Comparison of ENCODE assay signal across 14 cellular contexts in the genomic region with DNA sequence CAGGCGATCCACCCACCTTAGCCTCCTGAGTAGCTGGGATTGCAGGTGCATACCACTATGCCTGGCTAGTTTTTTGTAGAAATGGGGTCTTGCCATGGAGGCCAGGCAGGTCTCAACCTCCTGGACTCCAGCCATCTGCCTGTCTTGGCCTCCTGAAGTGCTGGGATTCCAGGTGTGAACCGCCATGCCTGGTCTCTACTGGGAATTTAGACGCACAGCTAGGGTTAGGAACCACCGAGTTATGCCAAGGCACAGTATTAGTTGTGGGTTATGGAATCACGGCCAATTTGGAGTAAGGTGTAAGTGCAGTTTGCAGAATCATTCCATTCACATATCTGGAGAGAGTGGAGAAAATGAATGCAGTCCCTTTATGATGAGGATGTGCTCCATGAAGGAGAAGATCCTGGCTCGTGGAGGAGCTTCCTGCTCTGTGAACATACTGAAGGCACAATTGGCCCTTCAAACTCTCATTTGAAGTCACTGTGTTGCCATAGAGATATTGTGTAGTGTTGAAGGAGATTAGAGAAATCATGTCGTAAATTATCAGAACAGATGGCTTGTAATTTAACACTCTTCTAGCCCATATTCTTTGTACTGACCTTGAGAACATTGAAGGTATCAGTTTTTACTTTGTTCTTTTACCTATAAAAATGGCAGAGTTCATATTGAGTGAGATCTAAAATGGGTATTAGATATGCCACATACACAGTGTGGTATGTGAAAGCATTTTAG. TPM values are rescaled to one million over a fixed set of nuclear protein-coding genes. Genes with fewer than 3 reads are reported as not detected.
DNase-seq lines count a peak whose midpoint lies in the region; ATAC-seq and TF ChIP-seq lines count a peak whose summit lies in the region.
"Had no signal": no experiment of that assay in that cellular context is flagged by ENCODE, and none has a peak within 500 bp of the region (broad histone marks: within the 10 kb centered on the region; RNA-seq: fewer than 3 reads in every experiment).

No MANE protein-coding gene starts in this region.

- no peaks in the 10 kb centered on the region for H3K27me3 ChIP-seq in mammary epithelial cell (ENCODE audit: insufficient read depth, low read length)
- H3K27me3 ChIP-seq in CD4-positive, alpha-beta memory T cell (ENCODE audit: insufficient read depth, low read length): no peaks in the 10 kb centered on the region
- H3K27me3 ChIP-seq: dorsolateral prefrontal cortex had no signal

- H3K9ac ChIP-seq in mammary epithelial cell (ENCODE audit: insufficient read depth, low read length): no peak overlapping the region

- peaks cover 12% of the 10 kb centered on the region for H3K9me3 ChIP-seq in mammary epithelial cell (replicated peaks; ENCODE audit: insufficient read depth, low read length)
- H3K9me3 ChIP-seq in CD4-positive, alpha-beta memory T cell (ENCODE audit: control insufficient read depth in 1 of 2, low read length in 2 of 2): peaks cover 0 to 2% of the 10 kb centered on the region in 2 donors
- H3K9me3 ChIP-seq: prostate gland had no signal

- in situ Hi-C loops in mammary epithelial cell (cut with MboI; ENCODE audit: low sequenced_read_pairs in 2 of 2): no loop called here

- intact Hi-C loops in MCF 10A (cut with micrococcal nuclease): no loop called here
- intact Hi-C loops in mammary epithelial cell (cut with micrococcal nuclease): no loop called here
- intact Hi-C loops in activated B cell treated with CpG ODN at 0.5 μM for 24 hours (cut with micrococcal nuclease): no loop called here
- intact Hi-C loops in CD4-positive, alpha-beta memory T cell (cut with micrococcal nuclease): no loop called here

- H3K4me3 ChIP-seq in mammary epithelial cell (replicated peaks in 1 of 3; ENCODE audit: insufficient read depth in 1 of 3, low read depth in 2 of 3, low read length in 3 of 3): no peak overlapping the region
- no peak overlapping the region for H3K4me3 ChIP-seq in CD4-positive, alpha-beta memory T cell (ENCODE audit: low read length in 2 of 2)
- H3K4me3 ChIP-seq: dorsolateral prefrontal cortex, prostate gland had no signal

- peak overlapping the region; percentile 50 for H3K27ac Mint-ChIP-seq in MCF 10A (ENCODE audit: low read depth, unreplicated experiment)
- H3K27ac Mint-ChIP-seq in activated B cell treated with CpG ODN at 0.5 μM for 24 hours: peak overlapping the region; percentile 38
- peak overlapping the region; percentile 32 for H3K27ac Mint-ChIP-seq in stimulated activated memory B cell treated with anti-CD40 and anti-IgM and Interleukin-4, amounts not matched to agents 10 μg/mL and 1 μg/mL and 100 μg/mL, for 72 hours
- no peak overlapping the region for H3K27ac Mint-ChIP-seq in CD4-positive, alpha-beta memory T cell
- H3K27ac Mint-ChIP-seq: activated T-cell treated with anti-CD3 and anti-CD28 coated beads, Interleukin-2, amount 50 U/mL, for 72 hours had no signal

- POLR2A ChIA-PET in MCF 10A (lab: Yijun Ruan, JAX): no interaction called here
- POLR2A ChIA-PET in activated B cell treated with CpG ODN at 0.5 μM for 24 hours (lab: Charles Lee): no interaction called here
- POLR2A ChIA-PET in CD4-positive, alpha-beta memory T cell (lab: Charles Lee; ENCODE audit: partially characterized antibody): no interaction called here

- H3K27me3 Mint-ChIP-seq in MCF 10A (ENCODE audit: insufficient read depth, unreplicated experiment) (no peaks in the 10 kb centered on the region), activated B cell treated with CpG ODN at 0.5 μM for 24 hours (no peaks in the 10 kb centered on the region)
- no peaks in the 10 kb centered on the region for H3K27me3 Mint-ChIP-seq in stimulated activated memory B cell treated with anti-CD40 and anti-IgM and Interleukin-4, amounts not matched to agents 10 μg/mL and 1 μg/mL and 100 μg/mL, for 72 hours
- peaks cover 0 to 7% of the 10 kb centered on the region in 2 donors for H3K27me3 Mint-ChIP-seq in CD4-positive, alpha-beta memory T cell

- BruUV-seq in MCF 10A (replicated peaks; lab: Mats Ljungman, UMichigan) (no TSS peak), mammary epithelial cell (replicated peaks; lab: Mats Ljungman, UMichigan) (no TSS peak)

- CTCF ChIA-PET in MCF 10A (lab: Yijun Ruan, JAX) (no interaction called here), mammary epithelial cell (lab: Charles Lee; ENCODE audit: low non-redundant PET) (no interaction called here), activated B cell treated with CpG ODN at 0.5 μM for 24 hours (lab: Charles Lee) (no interaction called here)
- CTCF ChIA-PET in CD4-positive, alpha-beta memory T cell (lab: Charles Lee; ENCODE audit: partially characterized antibody): no interaction called here

- H3K4me1 ChIP-seq in mammary epithelial cell (ENCODE audit: insufficient read depth, low read length): peaks cover 28% of the 10 kb centered on the region
- H3K4me1 ChIP-seq in CD4-positive, alpha-beta memory T cell (ENCODE audit: insufficient read depth, low read length): no peaks in the 10 kb centered on the region
- H3K4me1 ChIP-seq: prostate gland had no signal

- H3K4me3 Mint-ChIP-seq in MCF 10A (ENCODE audit: unreplicated experiment) (no peak overlapping the region), activated B cell treated with CpG ODN at 0.5 μM for 24 hours (no peak overlapping the region)
- no peak overlapping the region for H3K4me3 Mint-ChIP-seq in stimulated activated memory B cell treated with anti-CD40 and anti-IgM and Interleukin-4, amounts not matched to agents 10 μg/mL and 1 μg/mL and 100 μg/mL, for 72 hours
- no peak overlapping the region for H3K4me3 Mint-ChIP-seq in CD4-positive, alpha-beta memory T cell
- H3K4me3 Mint-ChIP-seq: activated T-cell treated with anti-CD3 and anti-CD28 coated beads, Interleukin-2, amount 50 U/mL, for 72 hours; immature natural killer cell had no signal

- H3K36me3 Mint-ChIP-seq in MCF 10A (ENCODE audit: insufficient read depth, unreplicated experiment): no peaks in the 10 kb centered on the region
- H3K36me3 Mint-ChIP-seq in activated B cell treated with CpG ODN at 0.5 μM for 24 hours (ENCODE audit: low read depth): peaks cover 15% of the 10 kb centered on the region
- H3K36me3 Mint-ChIP-seq in stimulated activated memory B cell treated with anti-CD40 and anti-IgM and Interleukin-4, amounts not matched to agents 10 μg/mL and 1 μg/mL and 100 μg/mL, for 72 hours: peaks cover 12% of the 10 kb centered on the region
- H3K36me3 Mint-ChIP-seq in CD4-positive, alpha-beta memory T cell: peaks cover 0 to 3% of the 10 kb centered on the region in 2 donors

- no peak overlapping the region for H3K4me2 ChIP-seq in mammary epithelial cell (ENCODE audit: insufficient read depth, low read depth, low read length)

- H2AFZ ChIP-seq in mammary epithelial cell (ENCODE audit: low read depth, low read length): no peak overlapping the region

- H3K79me2 ChIP-seq in mammary epithelial cell (ENCODE audit: insufficient read depth, low read length): peaks cover 100% of the 10 kb centered on the region

- H3K27ac ChIP-seq in mammary epithelial cell (ENCODE audit: insufficient read depth, low read depth, low read length): no peak overlapping the region
- H3K27ac ChIP-seq in CD4-positive, alpha-beta memory T cell (ENCODE audit: low read depth, low read length): no peak overlapping the region
- H3K27ac ChIP-seq: dorsolateral prefrontal cortex, prostate gland had no signal

- no peak for TF ChIP-seq CTCF in MCF 10A (IDR thresholded peaks at IDR 0.05; ENCODE audit: unreplicated experiment)
- TF ChIP-seq CTCF in mammary epithelial cell (conservative IDR thresholded peaks at IDR 0.05 in 1 of 2, IDR thresholded peaks at IDR 0.05 in 1 of 2; ENCODE audit: extremely low read depth in 1 of 2, insufficient read depth in 1 of 2, low read depth in 1 of 2, low read length in 2 of 2): no peak
- TF ChIP-seq CTCF in activated B cell treated with CpG ODN at 0.5 μM for 24 hours (IDR thresholded peaks at IDR 0.05): no peak

- dilution Hi-C loops in mammary epithelial cell (cut with HindIII; ENCODE audit: low sequenced_read_pairs): no loop called here

- H3K4me1 Mint-ChIP-seq in MCF 10A (ENCODE audit: insufficient read depth, unreplicated experiment): peaks cover 38% of the 10 kb centered on the region
- peaks cover 67% of the 10 kb centered on the region for H3K4me1 Mint-ChIP-seq in activated B cell treated with CpG ODN at 0.5 μM for 24 hours
- peaks cover 69% of the 10 kb centered on the region for H3K4me1 Mint-ChIP-seq in stimulated activated memory B cell treated with anti-CD40 and anti-IgM and Interleukin-4, amounts not matched to agents 10 μg/mL and 1 μg/mL and 100 μg/mL, for 72 hours
- H3K4me1 Mint-ChIP-seq in CD4-positive, alpha-beta memory T cell: no peaks in the 10 kb centered on the region

- DNase-seq in MCF 10A (ENCODE audit: unreplicated experiment) (no peak), mammary epithelial cell (no peak), NCI-H446 treated with DMSO at 0.1 percent for 48 hours (lab: John Stamatoyannopoulos, UW) (peak; percentile 83), activated B cell treated with CpG ODN at 0.5 μM for 24 hours (no peak), activated gamma-delta T cell (lab: John Stamatoyannopoulos, UW) (no peak), NCI-H345 (lab: John Stamatoyannopoulos, UW) (no peak)
- no peak for DNase-seq in CD4-positive, alpha-beta memory T cell
- DNase-seq: activated CD4-positive, alpha-beta T cell treated with anti-CD3 and anti-CD28 coated beads for 48 hours; activated T-cell treated with anti-CD3 and anti-CD28 coated beads, Interleukin-2, amount 50 U/mL, for 72 hours; DND-41; dorsolateral prefrontal cortex; immature natural killer cell had no signal

- H4K20me1 ChIP-seq in mammary epithelial cell (ENCODE audit: insufficient read depth, low read length): peaks cover 11% of the 10 kb centered on the region

- over 99% methylated on average over 7 of the region's 7 CpGs for WGBS in mammary epithelial cell (ENCODE audit: low coverage, missing lambda C conversion rate)

- ATAC-seq in activated B cell treated with CpG ODN at 0.5 μM for 24 hours (ENCODE audit: low read depth): no peak
- ATAC-seq in stimulated activated memory B cell treated with anti-CD40 and anti-IgM and Interleukin-4, amounts not matched to agents 10 μg/mL and 1 μg/mL and 100 μg/mL, for 72 hours: no peak
- ATAC-seq: activated T-cell treated with anti-CD3 and anti-CD28 coated beads, Interleukin-2, amount 50 U/mL, for 72 hours had no signal

- no peaks in the 10 kb centered on the region for H3K36me3 ChIP-seq in mammary epithelial cell (ENCODE audit: insufficient read depth, low read length)
- H3K36me3 ChIP-seq in CD4-positive, alpha-beta memory T cell (ENCODE audit: insufficient read depth, low read length): no peaks in the 10 kb centered on the region
- H3K36me3 ChIP-seq: prostate gland had no signal

- H3K9me3 Mint-ChIP-seq in MCF 10A (ENCODE audit: unreplicated experiment): peaks cover 9% of the 10 kb centered on the region
- peaks cover 5% of the 10 kb centered on the region for H3K9me3 Mint-ChIP-seq in activated B cell treated with CpG ODN at 0.5 μM for 24 hours
- peaks cover 3% of the 10 kb centered on the region for H3K9me3 Mint-ChIP-seq in stimulated activated memory B cell treated with anti-CD40 and anti-IgM and Interleukin-4, amounts not matched to agents 10 μg/mL and 1 μg/mL and 100 μg/mL, for 72 hours
- peaks cover 0 to 6% (median 1%) of the 10 kb centered on the region in 8 donors for H3K9me3 Mint-ChIP-seq in CD4-positive, alpha-beta memory T cell
- H3K9me3 Mint-ChIP-seq: immature natural killer cell had no signal

RNA-seq across cellular contexts. Expression of a gene that starts 18.8 kb away (rescaled TPM):
- total RNA-seq in MCF 10A (2022): 134 and 136 TPM in 2 replicates
- total RNA-seq in mammary epithelial cell: 100 to 1,000 TPM; 160 to 219 TPM
- polyA plus RNA-seq in mammary epithelial cell: 52.8 TPM
- polyA minus RNA-seq in mammary epithelial cell: 319 TPM
- 191 and 223 TPM in 2 replicates for total RNA-seq in activated B cell treated with CpG ODN at 0.5 μM for 24 hours
- 10 to 100 TPM in 1 of 2 experiments, 1 to 10 TPM in 1; 9.7 to 11.5 TPM for total RNA-seq in CD4-positive, alpha-beta memory T cell
- polyA plus RNA-seq in CD4-positive, alpha-beta memory T cell: under 1 TPM in 1 of 2 donors, not detected in 1; 0.09 TPM

Comparison
In these comparisons a context has a peak if more than half of its experiments do, and no peak if none do; other contexts are left out.
1. H3K27ac Mint-ChIP-seq: peak in MCF 10A (single experiment), activated B cell treated with CpG ODN at 0.5 μM for 24 hours (single experiment) and stimulated activated memory B cell treated with anti-CD40 and anti-IgM and Interleukin-4, amounts not matched to agents 10 μg/mL and 1 μg/mL and 100 μg/mL, for 72 hours (single experiment); none in CD4-positive, alpha-beta memory T cell (0 of 7).
2. RNA of a gene that starts 18.8 kb away (total RNA-seq): 191 to 223 TPM in activated B cell treated with CpG ODN at 0.5 μM for 24 hours, 160 to 219 TPM in mammary epithelial cell and 134 to 136 TPM in MCF 10A; 9.7 to 11.5 TPM in CD4-positive, alpha-beta memory T cell; every median in the first group is over 10 times any median in the second.